ENCODE assay signal across 12 cellular contexts in genomic region chr2:60899230-60899891, GRCh38. TPM values are rescaled to one million over a fixed set of nuclear protein-coding genes. Genes with fewer than 3 reads are reported as not detected.
DNase-seq lines count a peak whose midpoint lies in the region; ATAC-seq and TF ChIP-seq lines count a peak whose summit lies in the region.
"Had no signal": no experiment of that assay in that cellular context is flagged by ENCODE, and none has a peak within 500 bp of the region (broad histone marks: within the 10 kb centered on the region; RNA-seq: fewer than 3 reads in every experiment).

No MANE protein-coding gene starts in this region.

- TF ChIP-seq EP300 in esophagus muscularis mucosa (IDR thresholded peaks at IDR 0.05): no peak

- peaks cover 58% of the 10 kb centered on the region for H3K36me3 Mint-ChIP-seq in activated naive CD4-positive, alpha-beta T cell treated with anti-CD3 and anti-CD28 coated beads for 36 hours (ENCODE audit: low read depth)
- peaks cover 87% of the 10 kb centered on the region for H3K36me3 Mint-ChIP-seq in central memory CD8-positive, alpha-beta T cell (ENCODE audit: insufficient read depth)

- 81% methylated on average over 6 of the region's 6 CpGs for WGBS in esophagus muscularis mucosa

- no peaks in the 10 kb centered on the region for H3K4me1 ChIP-seq in esophagus muscularis mucosa
- H3K4me1 ChIP-seq: prostate gland, testis had no signal

- H3K9me3 Mint-ChIP-seq in activated naive CD4-positive, alpha-beta T cell treated with anti-CD3 and anti-CD28 coated beads for 36 hours: no peaks in the 10 kb centered on the region
- no peaks in the 10 kb centered on the region for H3K9me3 Mint-ChIP-seq in central memory CD8-positive, alpha-beta T cell

- H3K36me3 ChIP-seq in esophagus muscularis mucosa: peaks cover 32 to 88% (median 69%) of the 10 kb centered on the region in 4 donors
- H3K36me3 ChIP-seq: prostate gland had no signal

- H3K27ac Mint-ChIP-seq in activated naive CD4-positive, alpha-beta T cell treated with anti-CD3 and anti-CD28 coated beads for 36 hours: peak overlapping the region; percentile 90
- peak overlapping the region; percentile 92 for H3K27ac Mint-ChIP-seq in central memory CD8-positive, alpha-beta T cell (ENCODE audit: low read depth)

- no peak overlapping the region for H3K27ac ChIP-seq in esophagus muscularis mucosa (replicated peaks in 1 of 4)
- H3K27ac ChIP-seq: prostate gland, testis had no signal

- no peaks in the 10 kb centered on the region for H3K9me3 ChIP-seq in esophagus muscularis mucosa
- H3K9me3 ChIP-seq: prostate gland, testis had no signal

- peak; percentile 77 for DNase-seq in activated naive CD4-positive, alpha-beta T cell treated with anti-CD3 and anti-CD28 coated beads for 36 hours
- DNase-seq in activated naive CD4-positive, alpha-beta T cell (lab: John Stamatoyannopoulos, UW): no peak
- DNase-seq in central memory CD8-positive, alpha-beta T cell (ENCODE audit: low spot score in 2 of 2): no peak
- DNase-seq in SHP77 treated with DMSO at 0.1 percent for 48 hours (lab: John Stamatoyannopoulos, UW): no peak
- no peak for DNase-seq in amygdala (lab: John Stamatoyannopoulos, UW)
- DNase-seq in esophagus muscularis mucosa (ENCODE audit: extremely low spot score): no peak
- DNase-seq: cortex of kidney, NCI-H510A treated with DMSO at 0.1 percent for 48 hours, testis had no signal

- H3K4me1 Mint-ChIP-seq in activated naive CD4-positive, alpha-beta T cell treated with anti-CD3 and anti-CD28 coated beads for 36 hours (ENCODE audit: low read depth): peaks cover 51% of the 10 kb centered on the region
- peaks cover 19% of the 10 kb centered on the region for H3K4me1 Mint-ChIP-seq in central memory CD8-positive, alpha-beta T cell

- no peak for TF ChIP-seq POLR2A in esophagus muscularis mucosa (IDR thresholded peaks at IDR 0.05; ENCODE audit: low read depth)

- H3K27me3 ChIP-seq in esophagus muscularis mucosa: no peaks in the 10 kb centered on the region
- H3K27me3 ChIP-seq: testis had no signal

- ATAC-seq in HG03045 (IDR thresholded peaks at IDR 0.05; ENCODE audit: unreplicated experiment) (peak; percentile 53), GM18873 (IDR thresholded peaks at IDR 0.05; ENCODE audit: low FRiP score, unreplicated experiment) (no peak)
- ATAC-seq in central memory CD8-positive, alpha-beta T cell (replicated peaks; ENCODE audit: extremely low read depth, poor library complexity, severe bottlenecking): no peak

- no peak for TF ChIP-seq CTCF in esophagus muscularis mucosa (IDR thresholded peaks at IDR 0.05)

- intact Hi-C loops in activated naive CD4-positive, alpha-beta T cell treated with anti-CD3 and anti-CD28 coated beads for 36 hours (cut with micrococcal nuclease): loop anchor here (1.0 kb wide), 7 partner anchors 8 to 92 kb away; no protein-coding TSS in a partner anchor
- intact Hi-C loops in esophagus muscularis mucosa (cut with DNase I): no loop called here

- CTCF ChIA-PET in activated naive CD4-positive, alpha-beta T cell treated with anti-CD3 and anti-CD28 coated beads for 36 hours (lab: Charles Lee): interaction anchor here (0.6 to 1.4 kb wide), 4 partner anchors 17 to 192 kb away, joined by 3 to 7 read pairs (median 4); no protein-coding TSS in a partner anchor

- no peaks in the 10 kb centered on the region for H3K27me3 Mint-ChIP-seq in activated naive CD4-positive, alpha-beta T cell treated with anti-CD3 and anti-CD28 coated beads for 36 hours (ENCODE audit: low read depth)
- no peaks in the 10 kb centered on the region for H3K27me3 Mint-ChIP-seq in central memory CD8-positive, alpha-beta T cell

- no peak overlapping the region for H3K4me3 ChIP-seq in esophagus muscularis mucosa
- H3K4me3 ChIP-seq: prostate gland, testis had no signal

- H3K4me3 Mint-ChIP-seq in activated naive CD4-positive, alpha-beta T cell treated with anti-CD3 and anti-CD28 coated beads for 36 hours: peak overlapping the region; percentile 24
- peak overlapping the region; percentile 7 for H3K4me3 Mint-ChIP-seq in central memory CD8-positive, alpha-beta T cell

RNA-seq across cellular contexts. Expression of gene REL, which starts 18.0 kb away (rescaled TPM):
- 10 to 100 TPM; 40.3 to 40.5 TPM for total RNA-seq in activated naive CD4-positive, alpha-beta T cell treated with anti-CD3 and anti-CD28 coated beads for 36 hours
- total RNA-seq in esophagus muscularis mucosa: 10 to 100 TPM in 1 of 4 donors, 1 to 10 TPM in 3; 9.1 to 16.2 (median 9.5) TPM
